ENCODE assay signal across 8 cellular contexts in the genomic region with DNA sequence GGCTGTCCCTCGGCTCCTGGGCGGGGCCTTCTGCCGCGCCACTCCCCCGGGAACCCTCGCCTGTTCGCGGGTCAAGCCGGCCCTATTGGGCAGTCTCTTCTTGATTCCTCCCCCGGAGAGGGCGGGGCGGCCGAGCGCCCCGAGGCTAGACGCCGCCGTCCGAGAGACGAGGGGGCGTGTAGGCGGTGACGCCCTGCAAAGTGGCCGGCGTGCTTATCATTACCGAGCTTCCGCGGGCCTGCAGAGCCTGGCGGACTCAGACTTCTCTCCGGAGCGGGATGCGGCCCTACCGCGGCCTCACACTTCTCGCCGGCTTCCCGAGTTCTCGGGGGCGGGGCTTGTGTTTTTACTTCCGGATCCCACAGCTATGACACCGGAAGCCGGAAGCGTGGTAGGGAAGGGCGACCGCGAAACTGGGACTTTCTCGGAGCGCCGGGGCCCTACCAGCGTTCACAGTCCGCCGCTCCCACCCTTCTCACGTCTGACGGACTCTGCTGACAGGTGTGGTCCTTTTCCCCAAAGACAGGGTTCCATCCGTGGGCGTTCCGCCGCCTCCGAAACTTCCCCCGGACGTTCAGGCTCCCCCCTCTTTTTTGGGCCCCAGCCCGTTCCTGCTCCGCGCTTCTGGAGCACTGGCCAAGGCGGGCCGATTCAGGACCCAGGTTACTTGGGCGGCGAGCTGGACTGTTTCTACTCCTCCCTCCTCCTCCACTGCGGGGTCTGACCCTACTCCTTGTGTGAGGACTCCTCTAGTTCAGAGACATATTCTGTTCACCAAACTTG. TPM values are rescaled to one million over a fixed set of nuclear protein-coding genes. Genes with fewer than 3 reads are reported as not detected.
A peak's percentile ranks its signal among the peaks of the same experiment; 100 is the strongest.
DNase-seq lines count a peak whose midpoint lies in the region; ATAC-seq and TF ChIP-seq lines count a peak whose summit lies in the region.

A gene with protein sequence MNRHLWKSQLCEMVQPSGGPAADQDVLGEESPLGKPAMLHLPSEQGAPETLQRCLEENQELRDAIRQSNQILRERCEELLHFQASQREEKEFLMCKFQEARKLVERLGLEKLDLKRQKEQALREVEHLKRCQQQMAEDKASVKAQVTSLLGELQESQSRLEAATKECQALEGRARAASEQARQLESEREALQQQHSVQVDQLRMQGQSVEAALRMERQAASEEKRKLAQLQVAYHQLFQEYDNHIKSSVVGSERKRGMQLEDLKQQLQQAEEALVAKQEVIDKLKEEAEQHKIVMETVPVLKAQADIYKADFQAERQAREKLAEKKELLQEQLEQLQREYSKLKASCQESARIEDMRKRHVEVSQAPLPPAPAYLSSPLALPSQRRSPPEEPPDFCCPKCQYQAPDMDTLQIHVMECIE (plus strand): TSS at position 376 of the 783 bp plus-strand sequence. CDS start 4,383 bp downstream, outside the sequence.

- peak within 1 kb of the TSS; percentile 97 for H3K27ac Mint-ChIP-seq in activated T-cell treated with anti-CD3 and anti-CD28 coated beads, Interleukin-2, amount 50 U/mL, for 24 hours

- no peaks in the 10 kb centered on the region for H3K27me3 ChIP-seq in esophagus (ENCODE audit: control insufficient read depth in 1 of 2, insufficient read depth in 2 of 2, low read length in 2 of 2)
- H3K27me3 ChIP-seq in muscle layer of duodenum (ENCODE audit: low read depth, low read length): no peaks in the 10 kb centered on the region

- H3K9me3 Mint-ChIP-seq in activated T-cell treated with anti-CD3 and anti-CD28 coated beads, Interleukin-2, amount 50 U/mL, for 24 hours: no peaks in the 10 kb centered on the region

- H3K9me3 ChIP-seq in esophagus (ENCODE audit: control insufficient read depth in 2 of 2, insufficient read depth in 1 of 2, low read depth in 1 of 2, low read length in 1 of 2) (peaks cover 0 to 4% of the 10 kb centered on the region in 2 donors), muscle layer of duodenum (ENCODE audit: control insufficient read depth in 1 of 2, low read length in 2 of 2) (no peaks in the 10 kb centered on the region)

- H3K4me1 Mint-ChIP-seq in activated T-cell treated with anti-CD3 and anti-CD28 coated beads, Interleukin-2, amount 50 U/mL, for 24 hours (ENCODE audit: low read depth): peaks cover 56% of the 10 kb centered on the region

- DNase-seq in DMS153 treated with DMSO at 0.1 percent for 48 hours (lab: John Stamatoyannopoulos, UW; ENCODE audit: unreplicated experiment) (peak; percentile 88), KBM-7 (peak; percentile 96)
- peak; percentile 94 for DNase-seq in activated T-cell treated with anti-CD3 and anti-CD28 coated beads, Interleukin-2, amount 50 U/mL, for 24 hours
- DNase-seq in stimulated activated CD8-positive, alpha-beta memory T cell treated with anti-CD3 and anti-CD28 coated beads, Interleukin-7, amount 100 ng/mL, for 24 hours (ENCODE audit: low read depth): peak; percentile 74

- peak within 1 kb of the TSS; percentile 83 for H3K4me3 Mint-ChIP-seq in activated T-cell treated with anti-CD3 and anti-CD28 coated beads, Interleukin-2, amount 50 U/mL, for 24 hours

- WGBS in esophagus, 2 donors: 1 to 41% methylated on average over 68 to 69 of the region's 69 CpGs

- H3K27ac ChIP-seq in esophagus (ENCODE audit: low read depth in 2 of 2, low read length in 1 of 2) (peak within 1 kb of the TSS; percentile 95 to 97), muscle layer of duodenum (ENCODE audit: low read length) (peak within 1 kb of the TSS; percentile 93)

- peaks cover 66% of the 10 kb centered on the region for H3K36me3 Mint-ChIP-seq in activated T-cell treated with anti-CD3 and anti-CD28 coated beads, Interleukin-2, amount 50 U/mL, for 24 hours (ENCODE audit: low read depth)

- peaks cover 0 to 4% of the 10 kb centered on the region in 2 donors for H3K36me3 ChIP-seq in esophagus (ENCODE audit: control insufficient read depth in 2 of 2, insufficient read depth in 2 of 2, low read length in 1 of 2)
- H3K36me3 ChIP-seq in muscle layer of duodenum (ENCODE audit: control insufficient read depth in 1 of 2, insufficient read depth in 2 of 2, low read length in 2 of 2): peaks cover 0 to 3% of the 10 kb centered on the region in 2 donors

- peaks cover 0 to 7% of the 10 kb centered on the region in 2 donors for H3K4me1 ChIP-seq in esophagus (ENCODE audit: control insufficient read depth in 2 of 2, insufficient read depth in 2 of 2, low read length in 1 of 2)
- peaks cover 0 to 19% of the 10 kb centered on the region in 2 donors for H3K4me1 ChIP-seq in muscle layer of duodenum (ENCODE audit: control insufficient read depth in 1 of 2, insufficient read depth in 2 of 2, low read length in 2 of 2)

- H3K4me3 ChIP-seq in esophagus (ENCODE audit: low read depth in 1 of 2, low read length in 2 of 2) (peak within 1 kb of the TSS; percentile 49 to 68), muscle layer of duodenum (ENCODE audit: low read depth in 1 of 2, low read length in 2 of 2) (peak within 1 kb of the TSS; percentile 83 to 85)

- H3K27me3 Mint-ChIP-seq in activated T-cell treated with anti-CD3 and anti-CD28 coated beads, Interleukin-2, amount 50 U/mL, for 24 hours: peaks cover 22% of the 10 kb centered on the region

- peak; percentile 73 for ATAC-seq in GM21717 (IDR thresholded peaks at IDR 0.05; ENCODE audit: unreplicated experiment)

- in situ Hi-C loops in KBM-7 (cut with MboI; ENCODE audit: low pct_unique_long_range_greater_than_20kb, low sequenced_read_pairs): no loop called here

TF ChIP-seq in PFSK-1, 5 proteins besides CTCF, POLR2A, EP300 and RAD21:
- TF ChIP-seq FOXP2 (optimal IDR thresholded peaks at IDR 0.05; ENCODE audit: borderline replicate concordance, extremely low read depth, extremely low read length, insufficient read depth): no peak
- TF ChIP-seq POLR2AphosphoS5 (IDR thresholded peaks at IDR 0.05; ENCODE audit: low read depth, low read length): peak; percentile 62
- peak; percentile 60; the same call in 1 of the 2 replicates for TF ChIP-seq TAF1 (IDR thresholded peaks at IDR 0.05; ENCODE audit: borderline replicate concordance, insufficient read depth, low read length)
- TF ChIP-seq SIN3A (IDR thresholded peaks at IDR 0.05; ENCODE audit: borderline replicate concordance, insufficient read depth, low read length): peak; percentile 82; the same call in 1 of the 2 replicates
- TF ChIP-seq, protein P1, sequence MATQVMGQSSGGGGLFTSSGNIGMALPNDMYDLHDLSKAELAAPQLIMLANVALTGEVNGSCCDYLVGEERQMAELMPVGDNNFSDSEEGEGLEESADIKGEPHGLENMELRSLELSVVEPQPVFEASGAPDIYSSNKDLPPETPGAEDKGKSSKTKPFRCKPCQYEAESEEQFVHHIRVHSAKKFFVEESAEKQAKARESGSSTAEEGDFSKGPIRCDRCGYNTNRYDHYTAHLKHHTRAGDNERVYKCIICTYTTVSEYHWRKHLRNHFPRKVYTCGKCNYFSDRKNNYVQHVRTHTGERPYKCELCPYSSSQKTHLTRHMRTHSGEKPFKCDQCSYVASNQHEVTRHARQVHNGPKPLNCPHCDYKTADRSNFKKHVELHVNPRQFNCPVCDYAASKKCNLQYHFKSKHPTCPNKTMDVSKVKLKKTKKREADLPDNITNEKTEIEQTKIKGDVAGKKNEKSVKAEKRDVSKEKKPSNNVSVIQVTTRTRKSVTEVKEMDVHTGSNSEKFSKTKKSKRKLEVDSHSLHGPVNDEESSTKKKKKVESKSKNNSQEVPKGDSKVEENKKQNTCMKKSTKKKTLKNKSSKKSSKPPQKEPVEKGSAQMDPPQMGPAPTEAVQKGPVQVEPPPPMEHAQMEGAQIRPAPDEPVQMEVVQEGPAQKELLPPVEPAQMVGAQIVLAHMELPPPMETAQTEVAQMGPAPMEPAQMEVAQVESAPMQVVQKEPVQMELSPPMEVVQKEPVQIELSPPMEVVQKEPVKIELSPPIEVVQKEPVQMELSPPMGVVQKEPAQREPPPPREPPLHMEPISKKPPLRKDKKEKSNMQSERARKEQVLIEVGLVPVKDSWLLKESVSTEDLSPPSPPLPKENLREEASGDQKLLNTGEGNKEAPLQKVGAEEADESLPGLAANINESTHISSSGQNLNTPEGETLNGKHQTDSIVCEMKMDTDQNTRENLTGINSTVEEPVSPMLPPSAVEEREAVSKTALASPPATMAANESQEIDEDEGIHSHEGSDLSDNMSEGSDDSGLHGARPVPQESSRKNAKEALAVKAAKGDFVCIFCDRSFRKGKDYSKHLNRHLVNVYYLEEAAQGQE (IDR thresholded peaks at IDR 0.05; ENCODE audit: insufficient read depth in 1 of 2, low read depth in 2 of 2, low read length in 2 of 2): 0 out of 4 replicates have a peak, but pooled peaks of 1 of the 2 experiments have one; percentile 22
TF ChIP-seq in PFSK-1: peak in this region for 4.

RNA-seq across cellular contexts. Expression of the gene that starts here (rescaled TPM):
- 56.2 TPM for polyA plus RNA-seq in PFSK-1 (2012; ENCODE audit: insufficient read length, low read depth)
- polyA plus RNA-seq in esophagus: 10 to 100 TPM; 16.2 to 19.7 TPM

Comparison
In these comparisons a context has a peak if more than half of its experiments do, and no peak if none do; other contexts are left out.
1. Peak in every context shown above with its lines: DNase-seq, ATAC-seq, H3K4me3 ChIP-seq and H3K27ac ChIP-seq.